12 cellular contexts compared by ENCODE assay signal in the genomic region with DNA sequence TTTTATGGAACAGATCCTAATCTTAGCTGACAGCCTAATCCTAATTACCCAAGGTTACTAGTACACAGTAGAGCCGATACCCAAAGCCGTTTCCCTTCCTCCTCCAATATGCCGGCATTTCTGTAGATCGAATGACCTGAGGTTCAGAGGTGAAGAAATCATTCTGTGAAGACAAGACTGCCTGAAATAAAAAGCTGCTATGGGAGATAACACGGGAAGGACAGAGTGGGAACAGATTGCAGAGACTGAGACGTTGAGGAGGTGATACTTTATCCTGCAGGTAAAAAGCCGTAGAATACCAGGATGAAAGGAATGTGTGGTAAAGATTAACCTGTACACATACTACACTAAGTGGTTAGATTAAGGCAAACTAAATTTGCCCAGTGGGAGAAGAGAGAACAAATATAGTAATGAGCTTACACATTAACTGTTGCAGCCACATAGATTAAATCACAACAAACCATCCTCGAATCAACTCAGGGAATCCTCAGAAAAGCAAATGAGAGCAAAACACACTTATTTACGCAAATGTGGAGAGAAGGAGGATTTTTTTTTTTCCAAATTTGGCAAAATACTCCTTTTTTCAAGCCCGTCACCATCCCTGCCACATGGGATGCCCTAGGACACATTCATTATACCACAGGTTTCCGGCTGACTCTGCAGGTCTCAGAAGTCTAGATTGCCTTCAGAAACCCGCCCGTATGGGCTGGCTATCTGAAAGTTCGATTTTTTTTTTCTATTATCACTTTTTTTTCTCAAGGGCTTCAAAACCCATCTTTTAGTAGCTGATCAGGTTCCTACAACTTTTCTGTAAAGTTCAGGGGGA.
DNase-seq lines count a peak whose midpoint lies in the region; TF ChIP-seq lines count a peak whose summit lies in the region.
"Had no signal": no experiment of that assay in that cellular context is flagged by ENCODE, and none has a peak within 500 bp of the region (broad histone marks: within the 10 kb centered on the region; RNA-seq: fewer than 3 reads in every experiment).

No MANE protein-coding gene starts in this region.

- no peaks in the 10 kb centered on the region for H3K79me2 ChIP-seq in hepatocyte
- H3K79me2 ChIP-seq in osteoblast (ENCODE audit: insufficient read depth, low read length), result no peaks in the 10 kb centered on the region

- peak overlapping the region; percentile 84 for H3K4me3 Mint-ChIP-seq in Calu3 (ENCODE audit: low read depth, unreplicated experiment)
- H3K4me3 Mint-ChIP-seq in activated CD4-positive, alpha-beta memory T cell treated with anti-CD3 and anti-CD28 coated beads, Interleukin-2, amount 10 ng/mL, durations not matched to agents 7 days and 5 days, result no peak overlapping the region
- no peak overlapping the region for H3K4me3 Mint-ChIP-seq in CD4-positive, alpha-beta memory T cell
- H3K4me3 Mint-ChIP-seq: CD8-positive, alpha-beta memory T cell had no signal

- H3K4me3 ChIP-seq in hepatocyte (peak overlapping the region; percentile 22), osteoblast (ENCODE audit: insufficient read depth, low read length) (no peak overlapping the region)
- H3K4me3 ChIP-seq in CD4-positive, alpha-beta memory T cell (ENCODE audit: low read length in 2 of 2), result no peak overlapping the region

- POLR2A ChIA-PET in activated CD4-positive, alpha-beta memory T cell treated with anti-CD3 and anti-CD28 coated beads, Interleukin-2, amount 10 ng/mL, durations not matched to agents 7 days and 5 days (lab: Charles Lee), result no interaction called here
- POLR2A ChIA-PET in CD4-positive, alpha-beta memory T cell (lab: Charles Lee; ENCODE audit: partially characterized antibody), result no interaction called here

- H4K20me1 ChIP-seq in hepatocyte (ENCODE audit: insufficient read depth, poor library complexity, severe bottlenecking), result no peaks in the 10 kb centered on the region
- no peaks in the 10 kb centered on the region for H4K20me1 ChIP-seq in osteoblast (ENCODE audit: insufficient read depth, low read length)

- no TSS peak for BruUV-seq in Calu3 (replicated peaks; lab: Mats Ljungman, UMichigan)

- H3K9me2 ChIP-seq in hepatocyte (replicated peaks; ENCODE audit: insufficient read depth), result no peaks in the 10 kb centered on the region

- CTCF ChIA-PET in Calu3 (lab: Charles Lee), result interaction anchor here (0.7 to 1.2 kb wide), 6 partner anchors 10 to 948 kb away, joined by 3 to 8 read pairs (median 3); no protein-coding TSS in a partner anchor
- CTCF ChIA-PET in activated CD4-positive, alpha-beta memory T cell treated with anti-CD3 and anti-CD28 coated beads, Interleukin-2, amount 10 ng/mL, durations not matched to agents 7 days and 5 days (lab: Charles Lee), result interaction anchor here (1.2 kb wide), 1 partner anchor 15 kb away, joined by 3 read pairs; no protein-coding TSS in a partner anchor
- CTCF ChIA-PET in CD4-positive, alpha-beta memory T cell (lab: Charles Lee; ENCODE audit: partially characterized antibody), result interaction anchor here (0.7 to 1.4 kb wide), 2 partner anchors 14 to 352 kb away, joined by 3 to 4 read pairs; no protein-coding TSS in a partner anchor

- H3K36me3 ChIP-seq in hepatocyte (replicated peaks; ENCODE audit: insufficient read depth, low read depth), result no peaks in the 10 kb centered on the region
- H3K36me3 ChIP-seq in osteoblast (ENCODE audit: insufficient read depth, low read length), result no peaks in the 10 kb centered on the region
- H3K36me3 ChIP-seq in CD4-positive, alpha-beta memory T cell (ENCODE audit: insufficient read depth, low read length), result no peaks in the 10 kb centered on the region

- no peak for DNase-seq in Calu3
- DNase-seq in RPMI7951 (ENCODE audit: low read depth), result peak; percentile 56
- DNase-seq in hepatocyte (ENCODE audit: low spot score), result peak; percentile 21
- DNase-seq in osteoblast (ENCODE audit: insufficient read length, low spot score, missing footprints), result no peak
- DNase-seq in NCI-H1105 (lab: John Stamatoyannopoulos, UW), result no peak
- DNase-seq in activated CD4-positive, alpha-beta memory T cell treated with anti-CD3 and anti-CD28 coated beads, Interleukin-2, amount 10 ng/mL, durations not matched to agents 7 days and 5 days, result no peak
- no peak for DNase-seq in NCI-H748 treated with DMSO at 0.1 percent for 48 hours (lab: John Stamatoyannopoulos, UW)
- DNase-seq in CD4-positive, alpha-beta memory T cell, result no peak
- DNase-seq: CD8-positive, alpha-beta memory T cell; NCI-H1694 treated with DMSO at 0.1 percent for 48 hours; NCI-H2227 treated with DMSO at 0.1 percent for 48 hours; right cardiac atrium had no signal

- H3K9me3 ChIP-seq in hepatocyte (ENCODE audit: low read depth) (no peaks in the 10 kb centered on the region), osteoblast (ENCODE audit: low read depth, low read length) (no peaks in the 10 kb centered on the region)
- H3K9me3 ChIP-seq in CD4-positive, alpha-beta memory T cell (ENCODE audit: control insufficient read depth in 1 of 2, low read length in 2 of 2), result no peaks in the 10 kb centered on the region

- no peak for TF ChIP-seq CTCF in Calu3 (IDR thresholded peaks at IDR 0.05; ENCODE audit: unreplicated experiment)
- no peak for TF ChIP-seq CTCF in hepatocyte (IDR thresholded peaks at IDR 0.05; ENCODE audit: poor library complexity)
- TF ChIP-seq CTCF in osteoblast (IDR thresholded peaks at IDR 0.05; ENCODE audit: extremely low read depth, low read depth, low read length), result no peak

- H3K27ac Mint-ChIP-seq in Calu3 (ENCODE audit: unreplicated experiment), result peak overlapping the region; percentile 27
- no peak overlapping the region for H3K27ac Mint-ChIP-seq in activated CD4-positive, alpha-beta memory T cell treated with anti-CD3 and anti-CD28 coated beads, Interleukin-2, amount 10 ng/mL, durations not matched to agents 7 days and 5 days
- H3K27ac Mint-ChIP-seq in CD4-positive, alpha-beta memory T cell, result no peak overlapping the region
- H3K27ac Mint-ChIP-seq: CD8-positive, alpha-beta memory T cell had no signal

- H3K4me2 ChIP-seq in hepatocyte, result peak overlapping the region; percentile 70
- no peak overlapping the region for H3K4me2 ChIP-seq in osteoblast (ENCODE audit: insufficient read depth, low read length)

- H3K27ac ChIP-seq in hepatocyte (peak overlapping the region; percentile 78), osteoblast (ENCODE audit: low read depth, low read length) (no peak overlapping the region)
- H3K27ac ChIP-seq in CD4-positive, alpha-beta memory T cell (ENCODE audit: low read depth, low read length), result no peak overlapping the region

- H3K9me3 Mint-ChIP-seq in Calu3 (ENCODE audit: low read depth, unreplicated experiment), result no peaks in the 10 kb centered on the region
- H3K9me3 Mint-ChIP-seq in activated CD4-positive, alpha-beta memory T cell treated with anti-CD3 and anti-CD28 coated beads, Interleukin-2, amount 10 ng/mL, durations not matched to agents 7 days and 5 days, result no peaks in the 10 kb centered on the region
- H3K9me3 Mint-ChIP-seq in CD4-positive, alpha-beta memory T cell, result no peaks in the 10 kb centered on the region
- H3K9me3 Mint-ChIP-seq: CD8-positive, alpha-beta memory T cell had no signal

- peaks cover 9% of the 10 kb centered on the region for H3K36me3 Mint-ChIP-seq in Calu3 (ENCODE audit: insufficient read depth, unreplicated experiment)
- no peaks in the 10 kb centered on the region for H3K36me3 Mint-ChIP-seq in activated CD4-positive, alpha-beta memory T cell treated with anti-CD3 and anti-CD28 coated beads, Interleukin-2, amount 10 ng/mL, durations not matched to agents 7 days and 5 days (ENCODE audit: low read depth)
- H3K36me3 Mint-ChIP-seq in CD4-positive, alpha-beta memory T cell, result no peaks in the 10 kb centered on the region
- H3K36me3 Mint-ChIP-seq: CD8-positive, alpha-beta memory T cell had no signal

- peaks cover 10% of the 10 kb centered on the region for H3K4me1 Mint-ChIP-seq in Calu3 (ENCODE audit: low read depth, unreplicated experiment)
- H3K4me1 Mint-ChIP-seq in activated CD4-positive, alpha-beta memory T cell treated with anti-CD3 and anti-CD28 coated beads, Interleukin-2, amount 10 ng/mL, durations not matched to agents 7 days and 5 days, result no peaks in the 10 kb centered on the region
- peaks cover 0 to 2% (median 0%) of the 10 kb centered on the region in 4 donors for H3K4me1 Mint-ChIP-seq in CD4-positive, alpha-beta memory T cell

- WGBS in hepatocyte (ENCODE audit: low lambda C conversion rate, missing lambda C conversion rate), result 46% methylated on average over 14 of the region's 14 CpGs

- H3K4me1 ChIP-seq in hepatocyte (ENCODE audit: insufficient read depth) (peaks cover 8% of the 10 kb centered on the region), osteoblast (ENCODE audit: insufficient read depth, low read length) (no peaks in the 10 kb centered on the region)
- no peaks in the 10 kb centered on the region for H3K4me1 ChIP-seq in CD4-positive, alpha-beta memory T cell (ENCODE audit: insufficient read depth, low read length)

- H3K27me3 ChIP-seq in hepatocyte (no peaks in the 10 kb centered on the region), osteoblast (ENCODE audit: insufficient read depth, low read length) (no peaks in the 10 kb centered on the region)
- no peaks in the 10 kb centered on the region for H3K27me3 ChIP-seq in CD4-positive, alpha-beta memory T cell (ENCODE audit: insufficient read depth, low read length)

- H3K27me3 Mint-ChIP-seq in Calu3 (ENCODE audit: unreplicated experiment), result peaks cover 27% of the 10 kb centered on the region
- H3K27me3 Mint-ChIP-seq in activated CD4-positive, alpha-beta memory T cell treated with anti-CD3 and anti-CD28 coated beads, Interleukin-2, amount 10 ng/mL, durations not matched to agents 7 days and 5 days, result peaks cover 15% of the 10 kb centered on the region
- H3K27me3 Mint-ChIP-seq in CD4-positive, alpha-beta memory T cell, result peaks cover 2 to 21% of the 10 kb centered on the region in 2 donors

- H2AFZ ChIP-seq in hepatocyte, result peak overlapping the region; percentile 23
- H2AFZ ChIP-seq in osteoblast (ENCODE audit: low read length), result peak overlapping the region; percentile 20

- intact Hi-C loops in Calu3 (cut with micrococcal nuclease; ENCODE audit: unreplicated experiment), result loop anchor here (1.0 to 5.0 kb wide), 2 partner anchors 95 to 345 kb away; no protein-coding TSS in a partner anchor
- intact Hi-C loops in CD4-positive, alpha-beta memory T cell (cut with micrococcal nuclease), result no loop called here

Comparison
In these comparisons a context has a peak if more than half of its experiments do, and no peak if none do; other contexts are left out.
1. DNase-seq: peak in RPMI7951 (single experiment) and hepatocyte (single experiment); none in Calu3 (single experiment), osteoblast (single experiment), NCI-H1105 (single experiment), activated CD4-positive, alpha-beta memory T cell treated with anti-CD3 and anti-CD28 coated beads, Interleukin-2, amount 10 ng/mL, durations not matched to agents 7 days and 5 days (single experiment), NCI-H748 treated with DMSO at 0.1 percent for 48 hours (single experiment) and CD4-positive, alpha-beta memory T cell (0 of 5).